In genomic region chr4:40055379-40055872, GRCh38 we compare ENCODE assay signal across 8 cellular contexts. TPM values are rescaled to one million over a fixed set of nuclear protein-coding genes. Genes with fewer than 3 reads are reported as not detected.
DNase-seq lines count a peak whose midpoint lies in the region; ATAC-seq and TF ChIP-seq lines count a peak whose summit lies in the region.

No MANE protein-coding gene starts in this region.

- no peaks in the 10 kb centered on the region for H3K27me3 ChIP-seq in DND-41 (ENCODE audit: insufficient read depth, low read length, poor library complexity)

- ATAC-seq in DND-41 (ENCODE audit: insufficient read depth, low read depth) (peak; percentile 32), GM21367 (IDR thresholded peaks at IDR 0.05; ENCODE audit: unreplicated experiment) (no peak), HG02763 (IDR thresholded peaks at IDR 0.05; ENCODE audit: unreplicated experiment) (no peak)
- peak; percentile 27 for ATAC-seq in activated CD8-positive, alpha-beta T cell treated with anti-CD3 and anti-CD28 coated beads for 36 hours

- peak overlapping the region; percentile 82 to 97 (median 86) for H3K27ac Mint-ChIP-seq in IgD-negative memory B cell
- peak overlapping the region; percentile 95 for H3K27ac Mint-ChIP-seq in activated CD8-positive, alpha-beta T cell treated with anti-CD3 and anti-CD28 coated beads for 36 hours

- H3K4me2 ChIP-seq in DND-41 (ENCODE audit: insufficient read depth, low read length) = peak overlapping the region; percentile 85

- no peaks in the 10 kb centered on the region for H3K9me3 ChIP-seq in DND-41 (ENCODE audit: insufficient read depth, low read length, severe bottlenecking)

- peaks cover 45% of the 10 kb centered on the region for H3K4me1 ChIP-seq in DND-41 (ENCODE audit: insufficient read depth, low read length)

- H3K79me2 ChIP-seq in DND-41 (ENCODE audit: insufficient read depth, low read length) = peaks cover 37% of the 10 kb centered on the region

- H3K36me3 ChIP-seq in DND-41 (ENCODE audit: insufficient read depth, low read length) = peaks cover 15% of the 10 kb centered on the region

- no peaks in the 10 kb centered on the region for H3K27me3 Mint-ChIP-seq in IgD-negative memory B cell
- peaks cover 6% of the 10 kb centered on the region for H3K27me3 Mint-ChIP-seq in activated CD8-positive, alpha-beta T cell treated with anti-CD3 and anti-CD28 coated beads for 36 hours

- POLR2A ChIA-PET in activated CD8-positive, alpha-beta T cell treated with anti-CD3 and anti-CD28 coated beads for 36 hours (lab: Charles Lee) = interaction anchor here (0.5 to 3.3 kb wide), 22 partner anchors 9 to 701 kb away, joined by 3 to 24 read pairs (median 6); partner anchors contain the start of genes LIAS, PDS5A and UBE2K

- peak; percentile 83 for DNase-seq in DND-41
- peak; percentile 82 for DNase-seq in activated CD8-positive, alpha-beta T cell treated with anti-CD3 and anti-CD28 coated beads for 36 hours
- peak; percentile 34 for DNase-seq in globus pallidus (ENCODE audit: low spot score)
- peak in 3 of 4 experiments; percentile 5 to 28 (median 8) for DNase-seq in stimulated activated CD4-positive, alpha-beta T cell treated with anti-CD3 and anti-CD28 coated beads, Interleukin-1b, Interleukin-23, amount 100 ng/mL, for 24 hours (ENCODE audit: low read depth in 4 of 4, low spot score in 1 of 4)
- DNase-seq in posterior vena cava (ENCODE audit: low spot score) = no peak

- peaks cover 0 to 3% (median 0%) of the 10 kb centered on the region in 3 donors for H3K9me3 Mint-ChIP-seq in IgD-negative memory B cell
- H3K9me3 Mint-ChIP-seq in activated CD8-positive, alpha-beta T cell treated with anti-CD3 and anti-CD28 coated beads for 36 hours = no peaks in the 10 kb centered on the region

- no peak for TF ChIP-seq CTCF in DND-41 (IDR thresholded peaks at IDR 0.05; ENCODE audit: borderline replicate concordance, extremely low read depth, low read length, poor library complexity, severe bottlenecking)
- TF ChIP-seq CTCF in activated CD8-positive, alpha-beta T cell treated with anti-CD3 and anti-CD28 coated beads for 36 hours (IDR thresholded peaks at IDR 0.05) = no peak

- peak overlapping the region; percentile 86 to 90; a peak in 3 of 4 replicates for H3K4me3 ChIP-seq in DND-41 (ENCODE audit: low read depth in 1 of 2, low read length in 2 of 2)

- intact Hi-C loops in activated CD8-positive, alpha-beta T cell treated with anti-CD3 and anti-CD28 coated beads for 36 hours (cut with micrococcal nuclease) = loop anchor here (5.0 kb wide), 3 partner anchors 142 to 252 kb away; partner anchors contain the start of gene RHOH
- intact Hi-C loops in posterior vena cava (cut with DNase I) = no loop called here

- H3K4me3 Mint-ChIP-seq in IgD-negative memory B cell = peak overlapping the region; percentile 91 to 94 (median 92)
- H3K4me3 Mint-ChIP-seq in activated CD8-positive, alpha-beta T cell treated with anti-CD3 and anti-CD28 coated beads for 36 hours = peak overlapping the region; percentile 96

- no peaks in the 10 kb centered on the region for H3K36me3 Mint-ChIP-seq in IgD-negative memory B cell
- H3K36me3 Mint-ChIP-seq in activated CD8-positive, alpha-beta T cell treated with anti-CD3 and anti-CD28 coated beads for 36 hours (ENCODE audit: low read depth) = peaks cover 5% of the 10 kb centered on the region

- peaks cover 15 to 18% (median 17%) of the 10 kb centered on the region in 3 donors for H3K4me1 Mint-ChIP-seq in IgD-negative memory B cell
- peaks cover 32% of the 10 kb centered on the region for H3K4me1 Mint-ChIP-seq in activated CD8-positive, alpha-beta T cell treated with anti-CD3 and anti-CD28 coated beads for 36 hours (ENCODE audit: low read depth)

- H2AFZ ChIP-seq in DND-41 (ENCODE audit: low read depth, low read length) = peak overlapping the region; percentile 91

- peak overlapping the region; percentile 100 for H3K9ac ChIP-seq in DND-41 (ENCODE audit: low read depth, low read length)

- CTCF ChIA-PET in activated CD8-positive, alpha-beta T cell treated with anti-CD3 and anti-CD28 coated beads for 36 hours (lab: Charles Lee) = interaction anchor here (0.7 to 2.4 kb wide), 21 partner anchors 10 to 358 kb away, joined by 3 to 16 read pairs (median 5); partner anchors contain the start of gene UBE2K

- peaks cover 10% of the 10 kb centered on the region for H4K20me1 ChIP-seq in DND-41 (ENCODE audit: insufficient read depth, low read length)

- H3K27ac ChIP-seq in DND-41 (ENCODE audit: low read length) = peak overlapping the region; percentile 97

RNA-seq across cellular contexts. Expression of gene N4BP2, which starts 1.2 kb away (rescaled TPM):
- polyA plus RNA-seq in IgD-negative memory B cell = 6.1 TPM
- total RNA-seq in activated CD8-positive, alpha-beta T cell treated with anti-CD3 and anti-CD28 coated beads for 36 hours = 10 to 100 TPM; 17.4 to 17.5 TPM
- 1 to 10 TPM; 7.9 to 9.1 TPM for total RNA-seq in posterior vena cava

Comparison
In these comparisons a context has a peak if more than half of its experiments do, and no peak if none do; other contexts are left out.
1. ATAC-seq: peak in DND-41 (single experiment) and activated CD8-positive, alpha-beta T cell treated with anti-CD3 and anti-CD28 coated beads for 36 hours (single experiment); none in GM21367 (single experiment) and HG02763 (single experiment).